8 cellular contexts compared by ENCODE assay signal in genomic region chr1:209823143-209824041, GRCh38. TPM values are rescaled to one million over a fixed set of nuclear protein-coding genes. Genes with fewer than 3 reads are reported as not detected.
DNase-seq lines count a peak whose midpoint lies in the region; ATAC-seq and TF ChIP-seq lines count a peak whose summit lies in the region.

No MANE protein-coding gene starts in this region.

- H3K4me1 ChIP-seq in mucosa of descending colon (ENCODE audit: low read depth), result peaks cover 16% of the 10 kb centered on the region

- DNase-seq in AML-193 (lab: John Stamatoyannopoulos, UW) (peak; percentile 52 to 60), GM13977 (ENCODE audit: low spot score) (peak; percentile 43), RPMI7951 (ENCODE audit: low read depth) (peak; percentile 57), dermis microvascular lymphatic vessel endothelial cell (ENCODE audit: low read depth in 2 of 2) (peak; percentile 69 to 93), mucosa of descending colon (peak in 1 of 3 donors; percentile 24)
- DNase-seq in Jurkat, Clone E6-1 (ENCODE audit: low read depth, low spot score), result peak; percentile 69

- intact Hi-C loops in mucosa of descending colon (cut with DNase I, micrococcal nuclease), result no loop called here

- no peaks in the 10 kb centered on the region for H3K9me3 ChIP-seq in mucosa of descending colon

- in situ Hi-C loops in GM13977 (cut with MboI; ENCODE audit: low pct_unique_long_range_greater_than_20kb, low sequenced_read_pairs, unreplicated experiment), result no loop called here

- H3K36me3 ChIP-seq in mucosa of descending colon (ENCODE audit: low read depth), result no peaks in the 10 kb centered on the region

- peak; percentile 67 for TF ChIP-seq CTCF in GM13977 (IDR thresholded peaks at IDR 0.05; ENCODE audit: extremely low read depth, insufficient read depth, missing control alignments)
- peak; percentile 47 for TF ChIP-seq CTCF in mucosa of descending colon (IDR thresholded peaks at IDR 0.05)

- peak; percentile 64 for ATAC-seq in mucosa of descending colon
- no peak for ATAC-seq in HG03045 (IDR thresholded peaks at IDR 0.05; ENCODE audit: unreplicated experiment)
- ATAC-seq in HG03139 (IDR thresholded peaks at IDR 0.05; ENCODE audit: unreplicated experiment), result no peak

- H3K4me3 ChIP-seq in Jurkat, Clone E6-1 (ENCODE audit: low read length), result no peak overlapping the region; the same call in 1 of the 2 replicates
- H3K4me3 ChIP-seq in mucosa of descending colon, result no peak overlapping the region

RNA-seq across cellular contexts. Expression of gene UTP25, which starts 4.4 kb away (rescaled TPM):
- polyA plus RNA-seq in Jurkat, Clone E6-1 (2012; ENCODE audit: insufficient read depth, insufficient read length), result 5.8 TPM
- 5.3 and 7.0 TPM in 2 replicates for total RNA-seq in RPMI7951 (2014; rRNA removed; shearing (Covaris generic))
- total RNA-seq in dermis microvascular lymphatic vessel endothelial cell, result 4.0 and 5.3 TPM in 2 replicates
- 1 to 10 TPM; 5.4 to 8.8 (median 6.7) TPM for total RNA-seq in mucosa of descending colon

RNA-seq across cellular contexts. Expression of gene IRF6, which starts 17.4 kb away (rescaled TPM):
- not detected for polyA plus RNA-seq in Jurkat, Clone E6-1 (2012; ENCODE audit: insufficient read depth, insufficient read length)
- total RNA-seq in RPMI7951 (2014; rRNA removed; shearing (Covaris generic)), result 0.20 and 0.24 TPM in 2 replicates
- total RNA-seq in dermis microvascular lymphatic vessel endothelial cell, result 0.51 and 2.6 TPM in 2 replicates
- 100 to 1,000 TPM in 1 of 3 donors, 10 to 100 TPM in 2; 42.9 to 115 (median 96.9) TPM for total RNA-seq in mucosa of descending colon

RNA-seq across cellular contexts. Expression of gene C1orf74, which starts 39.0 kb away (rescaled TPM):
- 6.1 TPM for polyA plus RNA-seq in Jurkat, Clone E6-1 (2012; ENCODE audit: insufficient read depth, insufficient read length)
- 4.0 TPM in 2 replicates for total RNA-seq in RPMI7951 (2014; rRNA removed; shearing (Covaris generic))
- total RNA-seq in dermis microvascular lymphatic vessel endothelial cell (1.9 and 2.1 TPM in 2 replicates), mucosa of descending colon (1 to 10 TPM; 1.9 to 3.4 (median 2.7) TPM)

Comparison
In these comparisons a context has a peak if more than half of its experiments do, and no peak if none do; other contexts are left out.
1. RNA of gene IRF6, which starts 17.4 kb away (total RNA-seq): 42.9 to 115 TPM in mucosa of descending colon; 0.51 to 2.6 TPM in dermis microvascular lymphatic vessel endothelial cell and 0.20 to 0.24 TPM in RPMI7951; every median in the first group is over 10 times any median in the second.